Comparison of ENCODE assay signal across 9 cellular contexts in genomic region chrX:372856-373640, GRCh38. TPM values are rescaled to one million over a fixed set of nuclear protein-coding genes. Genes with fewer than 3 reads are reported as not detected.
DNase-seq lines count a peak whose midpoint lies in the region; ATAC-seq, FAIRE-seq and TF ChIP-seq lines count a peak whose summit lies in the region.
"Had no signal": no experiment of that assay in that cellular context is flagged by ENCODE, and none has a peak within 500 bp of the region (broad histone marks: within the 10 kb centered on the region; RNA-seq: fewer than 3 reads in every experiment).

No MANE protein-coding gene starts in this region.

- RAD21 ChIA-PET in GM12878 (lab: Charles Lee; ENCODE audit: unreplicated experiment), result no interaction called here

- H3K36me3 ChIP-seq in GM12878 (ENCODE audit: control insufficient read depth in 2 of 2, insufficient read depth in 2 of 2, low read length in 1 of 2) (no peaks in the 10 kb centered on the region), keratinocyte (ENCODE audit: control insufficient read depth in 2 of 2, extremely low read depth in 1 of 2, insufficient read depth in 2 of 2, low read length in 2 of 2) (no peaks in the 10 kb centered on the region), suprapubic skin (no peaks in the 10 kb centered on the region)
- H3K36me3 ChIP-seq: BE2C had no signal

- no peaks in the 10 kb centered on the region for H3K4me1 ChIP-seq in GM12878 (ENCODE audit: control insufficient read depth, insufficient read depth, low read length)
- peaks cover 12% of the 10 kb centered on the region for H3K4me1 ChIP-seq in keratinocyte (ENCODE audit: control insufficient read depth, extremely low read depth, insufficient read depth, low read length)
- H3K4me1 ChIP-seq in suprapubic skin, result peaks cover 33% of the 10 kb centered on the region
- H3K4me1 ChIP-seq: BE2C had no signal

- 73% methylated on average over 30 of the region's 63 CpGs for WGBS in GM12878 (ENCODE audit: insufficient coverage, insufficient replicate concordance, low lambda C conversion rate, missing lambda C conversion rate)
- 37% methylated on average over 13 of the region's 63 CpGs for WGBS in suprapubic skin

- no TSS peak for BruUV-seq in GM12878 (replicated peaks; lab: Mats Ljungman, UMichigan)

- H3K79me2 ChIP-seq in GM12878 (ENCODE audit: control insufficient read depth, insufficient read depth, low read length) (no peaks in the 10 kb centered on the region), keratinocyte (ENCODE audit: control insufficient read depth, insufficient read depth, low read length) (no peaks in the 10 kb centered on the region)

- peak overlapping the region; percentile 78 for H3K4me3 Mint-ChIP-seq in activated T-cell treated with anti-CD3 and anti-CD28 coated beads, Interleukin-2, amount 50 U/mL, for 24 hours

- TF ChIP-seq EP300 in GM12878 (IDR thresholded peaks at IDR 0.05; ENCODE audit: borderline replicate concordance in 1 of 2, control insufficient read depth in 1 of 2, low read depth in 2 of 2, low read length in 2 of 2) (no peak), suprapubic skin (IDR thresholded peaks at IDR 0.05) (no peak)

- no peak overlapping the region for H3K27ac Mint-ChIP-seq in activated T-cell treated with anti-CD3 and anti-CD28 coated beads, Interleukin-2, amount 50 U/mL, for 24 hours

- peaks cover 2 to 6% of the 10 kb centered on the region in 2 experiments; a peak in 2 of 4 replicates for H3K27me3 ChIP-seq in GM12878 (replicated peaks in 1 of 2; ENCODE audit: control insufficient read depth in 2 of 2, insufficient read depth in 2 of 2, low read length in 1 of 2)
- peaks cover 34% of the 10 kb centered on the region for H3K27me3 ChIP-seq in keratinocyte (ENCODE audit: control insufficient read depth, extremely low read depth, insufficient read depth, low read length)
- H3K27me3 ChIP-seq in suprapubic skin, result peaks cover 29% of the 10 kb centered on the region

- H3K4me1 Mint-ChIP-seq in activated T-cell treated with anti-CD3 and anti-CD28 coated beads, Interleukin-2, amount 50 U/mL, for 24 hours (ENCODE audit: low read depth), result peaks cover 35% of the 10 kb centered on the region

- H3K9ac ChIP-seq in GM12878 (ENCODE audit: control insufficient read depth, insufficient read depth, low read length) (no peak overlapping the region), keratinocyte (ENCODE audit: control insufficient read depth, extremely low read depth, insufficient read depth, low read length) (no peak overlapping the region)

- DNase-seq in activated T-cell treated with anti-CD3 and anti-CD28 coated beads, Interleukin-2, amount 50 U/mL, for 24 hours, result peak; percentile 55
- no peak for DNase-seq in activated T-cell treated with anti-CD3 and anti-CD28 coated beads, Interleukin-2, amount 50 U/mL, for 1 hour
- DNase-seq in GM12878 (ENCODE audit: low read depth, low spot score) (no peak), keratinocyte (ENCODE audit: low read depth, low spot score) (no peak), suprapubic skin (ENCODE audit: low spot score in 2 of 2) (no peak), Kasumi-1 (lab: John Stamatoyannopoulos, UW) (no peak)
- DNase-seq: BE2C had no signal

- H3K9me3 Mint-ChIP-seq in activated T-cell treated with anti-CD3 and anti-CD28 coated beads, Interleukin-2, amount 50 U/mL, for 24 hours, result no peaks in the 10 kb centered on the region

- intact Hi-C loops in GM12878 (cut with micrococcal nuclease; ENCODE audit: unreplicated experiment), result no loop called here

- H4K20me1 ChIP-seq in GM12878 (ENCODE audit: control insufficient read depth, insufficient read depth), result 0 out of 2 replicates have a peak, but pooled peaks cover 2% of the 10 kb centered on the region
- H4K20me1 ChIP-seq in keratinocyte (ENCODE audit: control insufficient read depth, extremely low read depth, insufficient read depth, low read length), result no peaks in the 10 kb centered on the region

- no peak for TF ChIP-seq RAD21 in GM12878 (IDR thresholded peaks at IDR 0.05; ENCODE audit: insufficient read depth, low read depth, low read length)

- no peak for ATAC-seq in GM12878
- ATAC-seq in HG03521 (IDR thresholded peaks at IDR 0.05; ENCODE audit: unreplicated experiment), result no peak
- no peak for ATAC-seq in esophagus mucosa

- H2AFZ ChIP-seq in GM12878 (ENCODE audit: control insufficient read depth, low read depth, low read length), result no peak overlapping the region
- H2AFZ ChIP-seq in keratinocyte (ENCODE audit: control insufficient read depth, low read length), result peak overlapping the region; percentile 5

- no peaks in the 10 kb centered on the region for H3K9me1 ChIP-seq in keratinocyte (ENCODE audit: control insufficient read depth, extremely low read depth, insufficient read depth, low read length)

- H3K4me2 ChIP-seq in GM12878 (ENCODE audit: control insufficient read depth, insufficient read depth) (peak overlapping the region; percentile 33; the same call in 1 of the 2 replicates), keratinocyte (ENCODE audit: control insufficient read depth, extremely low read depth, insufficient read depth, low read depth, low read length) (peak overlapping the region; percentile 66)

- in situ Hi-C loops in GM12878 (cut with MboI), result no loop called here

- H3K4me3 ChIP-seq in GM12878 (no peak overlapping the region), keratinocyte (ENCODE audit: control insufficient read depth in 2 of 3, extremely low read depth in 1 of 3, insufficient read depth in 2 of 3, low read depth in 1 of 3, low read length in 3 of 3) (peak overlapping the region in 2 of 3 experiments; percentile 14 to 18), suprapubic skin (peak overlapping the region; percentile 52)

- POLR2A ChIA-PET in GM12878 (lab: Charles Lee), result no interaction called here

- H3K36me3 Mint-ChIP-seq in activated T-cell treated with anti-CD3 and anti-CD28 coated beads, Interleukin-2, amount 50 U/mL, for 24 hours (ENCODE audit: low read depth), result peaks cover 6% of the 10 kb centered on the region

- no peak overlapping the region for H3K27ac ChIP-seq in GM12878 (ENCODE audit: control insufficient read depth, insufficient read depth)
- H3K27ac ChIP-seq in keratinocyte (ENCODE audit: control insufficient read depth, insufficient read depth, low read length), result no peak overlapping the region
- no peak overlapping the region for H3K27ac ChIP-seq in suprapubic skin

- peaks cover 44% of the 10 kb centered on the region for H3K27me3 Mint-ChIP-seq in activated T-cell treated with anti-CD3 and anti-CD28 coated beads, Interleukin-2, amount 50 U/mL, for 24 hours

- H3K9me3 ChIP-seq in GM12878 (replicated peaks; ENCODE audit: control insufficient read depth, insufficient read depth, low read length) (no peaks in the 10 kb centered on the region; the same call in 2 of the 3 replicates), keratinocyte (ENCODE audit: control insufficient read depth, low read depth, low read length) (no peaks in the 10 kb centered on the region), suprapubic skin (no peaks in the 10 kb centered on the region)
- H3K9me3 ChIP-seq: BE2C had no signal

- SMC1A ChIA-PET in GM12878 (lab: Charles Lee; ENCODE audit: uncharacterized antibody, unreplicated experiment), result no interaction called here

- CTCF ChIA-PET in GM12878 (lab: Yijun Ruan, JAX), result no interaction called here

- TF ChIP-seq POLR2A in GM12878 (IDR thresholded peaks at IDR 0.05; ENCODE audit: low read depth, low read length) (no peak), suprapubic skin (IDR thresholded peaks at IDR 0.05) (no peak)

- TF ChIP-seq CTCF in GM12878 (IDR thresholded peaks at IDR 0.05 in 2 of 3, conservative IDR thresholded peaks at IDR 0.05 in 1 of 3; ENCODE audit: control insufficient read depth in 2 of 3, extremely low read depth in 1 of 3, insufficient read depth in 1 of 3, low read depth in 3 of 3, low read length in 3 of 3) (no peak), keratinocyte (optimal IDR thresholded peaks at IDR 0.05 in 1 of 3, IDR thresholded peaks at IDR 0.05 in 1 of 3, conservative IDR thresholded peaks at IDR 0.05 in 1 of 3; ENCODE audit: extremely low read depth in 1 of 3, insufficient read depth in 2 of 3, low read length in 3 of 3) (no peak), suprapubic skin (IDR thresholded peaks at IDR 0.05) (no peak)

- dilution Hi-C loops in keratinocyte (cut with MboI; ENCODE audit: extremely low pct_ligation_motif_present, low sequenced_read_pairs), result no loop called here

- FAIRE-seq in GM12878 (lab: Jason Lieb, UNC), result no peak
- FAIRE-seq in keratinocyte (lab: Jason Lieb, UNC), result no peak

RNA-seq across cellular contexts. Expression of gene PPP2R3B, which starts 13.7 kb away (rescaled TPM):
- 5.5 and 7.0 TPM in 2 replicates for total RNA-seq in GM12878 (2013; cell fraction: nucleolus; rRNA removed)
- total RNA-seq in GM12878 (2014; rRNA removed) (23.9 and 30.7 TPM in 2 replicates), GM12878 (2014; rRNA removed; fragmentation: Illumina TruSeq; extraction: Trizol) (9.7 and 10.7 TPM in 2 replicates), GM12878 (2021) (26.5 and 34.3 TPM in 2 replicates), suprapubic skin (10 to 100 TPM; 31.8 to 79.6 (median 47.1) TPM), esophagus mucosa (13.8 TPM)
- 4.4 TPM for polyA plus RNA-seq in GM12878 (2011; ENCODE audit: low read depth)
- polyA plus RNA-seq in GM12878 (2011; rRNA removed) (2.7 and 4.6 TPM in 2 replicates), GM12878 (2014; fragmentation: Illumina TruSeq; extraction: Trizol) (1.3 and 5.9 TPM in 2 replicates), GM12878 (2014; fragmentation: Nextera tagmentation; extraction: Ambion mirVana) (under 1 TPM in 1 of 2 experiments, not detected in 1; 0.11 TPM), GM12878 (2014; rRNA removed) (27.8 and 34.8 TPM in 2 replicates), GM12878 (2016; fragmentation: Nextera tagmentation; extraction: Ambion mirVana) (10 to 100 TPM in 1 of 2 experiments, 1 to 10 TPM in 1; 3.3 to 11.3 TPM), keratinocyte (5.5 to 7.5 TPM (median 6.6 TPM) in 3 replicates)
- polyA plus RNA-seq in GM12878 (2011; cell fraction: cytosol; rRNA removed), result 3.7 and 5.7 TPM in 2 replicates
- polyA plus RNA-seq in GM12878 (2011; cell fraction: nucleus; rRNA removed), result 28.9 and 32.0 TPM in 2 replicates
- polyA plus RNA-seq in GM12878 (2012), result 13.4 and 16.3 TPM in 2 replicates
- 5.6 and 12.3 TPM in 2 replicates for polyA minus RNA-seq in GM12878 (2011; rRNA and poly(A)+ RNA removed)
- 5.7 and 17.5 TPM in 2 replicates for polyA minus RNA-seq in GM12878 (2011; cell fraction: cytosol; rRNA and poly(A)+ RNA removed)
- polyA minus RNA-seq in GM12878 (2011; cell fraction: nucleus; rRNA and poly(A)+ RNA removed), result 6.6 and 11.7 TPM in 2 replicates
- 17.7 TPM for polyA plus RNA-seq in keratinocyte (2011; ENCODE audit: low read depth)
- 3.0 and 3.8 TPM in 2 replicates for polyA plus RNA-seq in keratinocyte (2011; cell fraction: cytosol; rRNA removed)
- 12.7 and 17.4 TPM in 2 replicates for polyA plus RNA-seq in keratinocyte (2011; cell fraction: nucleus; rRNA removed)
- polyA plus RNA-seq in keratinocyte (2012; ENCODE audit: low replicate concordance), result 7.4 and 11.8 TPM in 2 replicates
- polyA minus RNA-seq in keratinocyte, result 4.2 to 11.7 TPM (median 5.4 TPM) in 3 replicates
- polyA minus RNA-seq in keratinocyte (2011; cell fraction: cytosol; rRNA and poly(A)+ RNA removed), result 6.9 TPM
- 6.4 and 8.2 TPM in 2 replicates for polyA minus RNA-seq in keratinocyte (2011; cell fraction: nucleus; rRNA and poly(A)+ RNA removed)

RNA-seq across cellular contexts. Expression of gene GTPBP6, which starts 54.5 kb away (rescaled TPM):
- total RNA-seq in GM12878 (2013; cell fraction: nucleolus; rRNA removed), result 16.9 and 20.4 TPM in 2 replicates
- total RNA-seq in GM12878 (2014; rRNA removed) (42.7 and 49.1 TPM in 2 replicates), GM12878 (2014; rRNA removed; fragmentation: Illumina TruSeq; extraction: Trizol) (11.6 and 14.7 TPM in 2 replicates), GM12878 (2021) (65.9 and 71.0 TPM in 2 replicates), suprapubic skin (10 to 100 TPM; 29.7 to 36.4 (median 34.3) TPM), esophagus mucosa (35.3 TPM)
- polyA plus RNA-seq in GM12878 (2011; ENCODE audit: low read depth), result 15.0 TPM
- polyA plus RNA-seq in GM12878 (2011; rRNA removed) (10.6 and 27.5 TPM in 2 replicates), GM12878 (2014; fragmentation: Illumina TruSeq; extraction: Trizol) (4.8 and 8.6 TPM in 2 replicates), GM12878 (2014; fragmentation: Nextera tagmentation; extraction: Ambion mirVana) (1 to 10 TPM in 1 of 2 experiments, under 1 TPM in 1; 0.31 to 1.9 TPM), GM12878 (2014; rRNA removed) (48.2 and 55.5 TPM in 2 replicates), GM12878 (2016; fragmentation: Nextera tagmentation; extraction: Ambion mirVana) (10 to 100 TPM in 1 of 2 experiments, 1 to 10 TPM in 1; 8.5 to 46.1 TPM), keratinocyte (16.7 to 22.7 TPM (median 20.2 TPM) in 3 replicates)
- polyA plus RNA-seq in GM12878 (2011; cell fraction: cytosol; rRNA removed), result 37.2 and 59.1 TPM in 2 replicates
- polyA plus RNA-seq in GM12878 (2011; cell fraction: nucleus; rRNA removed), result 60.0 and 78.8 TPM in 2 replicates
- 40.8 and 42.6 TPM in 2 replicates for polyA plus RNA-seq in GM12878 (2012)
- 20.8 and 31.1 TPM in 2 replicates for polyA minus RNA-seq in GM12878 (2011; rRNA and poly(A)+ RNA removed)
- 14.2 and 16.7 TPM in 2 replicates for polyA minus RNA-seq in GM12878 (2011; cell fraction: cytosol; rRNA and poly(A)+ RNA removed)
- polyA minus RNA-seq in GM12878 (2011; cell fraction: nucleus; rRNA and poly(A)+ RNA removed), result 8.3 and 17.0 TPM in 2 replicates
- 12.3 TPM for polyA plus RNA-seq in keratinocyte (2011; ENCODE audit: low read depth)
- polyA plus RNA-seq in keratinocyte (2011; cell fraction: cytosol; rRNA removed), result 8.5 and 22.3 TPM in 2 replicates
- polyA plus RNA-seq in keratinocyte (2011; cell fraction: nucleus; rRNA removed), result 19.9 and 24.8 TPM in 2 replicates
- polyA plus RNA-seq in keratinocyte (2012; ENCODE audit: low replicate concordance), result 23.3 and 34.1 TPM in 2 replicates
- polyA minus RNA-seq in keratinocyte, result 10.0 to 15.1 TPM (median 10.9 TPM) in 3 replicates
- polyA minus RNA-seq in keratinocyte (2011; cell fraction: cytosol; rRNA and poly(A)+ RNA removed), result 36.6 TPM
- polyA minus RNA-seq in keratinocyte (2011; cell fraction: nucleus; rRNA and poly(A)+ RNA removed), result 11.4 and 12.3 TPM in 2 replicates
